ENCODE assay signal across 11 cellular contexts in genomic region chr5:180135128-180135955, GRCh38.
DNase-seq lines count a peak whose midpoint lies in the region; ATAC-seq and TF ChIP-seq lines count a peak whose summit lies in the region.
"Had no signal": no experiment of that assay in that cellular context is flagged by ENCODE, and none has a peak within 500 bp of the region (broad histone marks: within the 10 kb centered on the region; RNA-seq: fewer than 3 reads in every experiment).

No MANE protein-coding gene starts in this region.

- peak overlapping the region; percentile 74 for H3K27ac Mint-ChIP-seq in activated CD4-positive, alpha-beta T cell treated with anti-CD3 and anti-CD28 coated beads, Interleukin-2, amount 10 ng/mL, durations not matched to agents 24 days and 14 days
- H3K27ac Mint-ChIP-seq: B cell had no signal

- TF ChIP-seq CTCF in epithelial cell of proximal tubule (conservative IDR thresholded peaks at IDR 0.05; ENCODE audit: low read depth, low read length) (no peak), BE2C (IDR thresholded peaks at IDR 0.05; ENCODE audit: low read depth, low read length) (no peak), gastrocnemius medialis (IDR thresholded peaks at IDR 0.05 in 4 of 5, conservative IDR thresholded peaks at IDR 0.05 in 1 of 5) (no peak)

- no peaks in the 10 kb centered on the region for H3K36me3 Mint-ChIP-seq in activated CD4-positive, alpha-beta T cell treated with anti-CD3 and anti-CD28 coated beads, Interleukin-2, amount 10 ng/mL, durations not matched to agents 24 days and 14 days (ENCODE audit: low read depth)

- H3K4me1 ChIP-seq in BE2C (no peaks in the 10 kb centered on the region), gastrocnemius medialis (no peaks in the 10 kb centered on the region)

- no peaks in the 10 kb centered on the region for H3K27me3 Mint-ChIP-seq in activated CD4-positive, alpha-beta T cell treated with anti-CD3 and anti-CD28 coated beads, Interleukin-2, amount 10 ng/mL, durations not matched to agents 24 days and 14 days

- intact Hi-C loops in activated CD4-positive, alpha-beta T cell treated with anti-CD3 and anti-CD28 coated beads, Interleukin-2, amount 10 ng/mL, durations not matched to agents 24 days and 14 days (cut with micrococcal nuclease), result no loop called here
- intact Hi-C loops in gastrocnemius medialis (cut with DNase I; ENCODE audit: low total_unique reads), result no loop called here

- TF ChIP-seq POLR2A in gastrocnemius medialis (IDR thresholded peaks at IDR 0.05), result no peak

- in situ Hi-C loops in gastrocnemius medialis (cut with MboI; ENCODE audit: low sequenced_read_pairs in 4 of 4), result no loop called here

- no peaks in the 10 kb centered on the region for H3K9me3 Mint-ChIP-seq in activated CD4-positive, alpha-beta T cell treated with anti-CD3 and anti-CD28 coated beads, Interleukin-2, amount 10 ng/mL, durations not matched to agents 24 days and 14 days

- peak overlapping the region; percentile 28 for H3K4me3 Mint-ChIP-seq in activated CD4-positive, alpha-beta T cell treated with anti-CD3 and anti-CD28 coated beads, Interleukin-2, amount 10 ng/mL, durations not matched to agents 24 days and 14 days
- H3K4me3 Mint-ChIP-seq: B cell had no signal

- peaks cover 13% of the 10 kb centered on the region for H3K4me1 Mint-ChIP-seq in activated CD4-positive, alpha-beta T cell treated with anti-CD3 and anti-CD28 coated beads, Interleukin-2, amount 10 ng/mL, durations not matched to agents 24 days and 14 days
- H3K4me1 Mint-ChIP-seq: B cell had no signal

- H3K27me3 ChIP-seq in BE2C (no peaks in the 10 kb centered on the region), gastrocnemius medialis (peaks cover 0 to 9% (median 0%) of the 10 kb centered on the region in 3 donors)

- H3K27ac ChIP-seq in gastrocnemius medialis, result no peak overlapping the region

- no peaks in the 10 kb centered on the region for H3K9me3 ChIP-seq in BE2C
- H3K9me3 ChIP-seq in gastrocnemius medialis, result no peaks in the 10 kb centered on the region
- H3K9me3 ChIP-seq: heart right ventricle had no signal

- no peak overlapping the region for H3K4me3 ChIP-seq in epithelial cell of proximal tubule (ENCODE audit: low read depth, low read length)
- no peak overlapping the region for H3K4me3 ChIP-seq in BE2C (ENCODE audit: low read depth, low read length)
- H3K4me3 ChIP-seq in gastrocnemius medialis, result no peak overlapping the region
- H3K4me3 ChIP-seq: heart right ventricle had no signal

- peak; percentile 67 for DNase-seq in activated CD4-positive, alpha-beta T cell treated with anti-CD3 and anti-CD28 coated beads, Interleukin-2, amount 10 ng/mL, durations not matched to agents 24 days and 14 days
- DNase-seq in activated CD4-positive, alpha-beta T cell treated with anti-CD3 and anti-CD28 coated beads for 4 hours, result no peak
- DNase-seq in SW480 (ENCODE audit: low spot score) (peak; percentile 39), epithelial cell of proximal tubule (ENCODE audit: low read depth) (peak; percentile 26), BE2C (no peak), gastrocnemius medialis (no peak)
- peak; percentile 19 for DNase-seq in stimulated activated CD8-positive, alpha-beta memory T cell treated with anti-CD3 and anti-CD28 coated beads, Interleukin-4, amount 100 ng/mL, for 24 hours (ENCODE audit: low read depth)
- DNase-seq: heart right ventricle, T1000 had no signal

- ATAC-seq in SK-N-SH treated with all-trans-retinoic acid at 6 μM for 48 hours, result no peak
- no peak for ATAC-seq in gastrocnemius medialis

- no peaks in the 10 kb centered on the region for H3K36me3 ChIP-seq in BE2C
- H3K36me3 ChIP-seq in gastrocnemius medialis, result no peaks in the 10 kb centered on the region
- H3K36me3 ChIP-seq: heart right ventricle had no signal

TF ChIP-seq in SK-N-SH treated with all-trans-retinoic acid at 6 μM for 48 hours, 23 proteins besides CTCF, POLR2A, EP300 and RAD21:
- TF ChIP-seq TCF4 (CRISPR knock-in tag; IDR thresholded peaks at IDR 0.05; ENCODE audit: borderline replicate concordance) (no peak), ZFP30 (CRISPR knock-in tag; IDR thresholded peaks at IDR 0.05) (no peak), TOX (CRISPR knock-in tag; IDR thresholded peaks at IDR 0.05; ENCODE audit: borderline replicate concordance) (no peak), ARNTL (CRISPR knock-in tag; IDR thresholded peaks at IDR 0.05; ENCODE audit: borderline replicate concordance, low read depth) (no peak), ZNF8 (CRISPR knock-in tag; IDR thresholded peaks at IDR 0.05) (no peak), ISL1 (CRISPR knock-in tag; IDR thresholded peaks at IDR 0.05) (no peak), ZNF70 (CRISPR knock-in tag; IDR thresholded peaks at IDR 0.05) (no peak), CSRNP3 (CRISPR knock-in tag; IDR thresholded peaks at IDR 0.05) (no peak), BACH2 (CRISPR knock-in tag; IDR thresholded peaks at IDR 0.05; ENCODE audit: borderline replicate concordance) (no peak), RARB (CRISPR knock-in tag; IDR thresholded peaks at IDR 0.05) (no peak), POU6F1 (CRISPR knock-in tag; IDR thresholded peaks at IDR 0.05; ENCODE audit: borderline replicate concordance, low read depth) (no peak), ZC3H10 (CRISPR knock-in tag; IDR thresholded peaks at IDR 0.05) (no peak), CREB5 (CRISPR knock-in tag; IDR thresholded peaks at IDR 0.05; ENCODE audit: low read depth) (no peak), PPARA (CRISPR knock-in tag; IDR thresholded peaks at IDR 0.05; ENCODE audit: borderline replicate concordance) (no peak), SNAI2 (CRISPR knock-in tag; IDR thresholded peaks at IDR 0.05) (no peak), ZNF565 (CRISPR knock-in tag; conservative IDR thresholded peaks at IDR 0.05; ENCODE audit: low read depth) (no peak), CSDC2 (CRISPR knock-in tag; IDR thresholded peaks at IDR 0.05) (no peak), TSHZ2 (CRISPR knock-in tag; IDR thresholded peaks at IDR 0.05) (no peak), ESRRG (CRISPR knock-in tag; IDR thresholded peaks at IDR 0.05) (no peak)

Comparison
In these comparisons a context has a peak if more than half of its experiments do, and no peak if none do; other contexts are left out.
1. DNase-seq: peak in activated CD4-positive, alpha-beta T cell treated with anti-CD3 and anti-CD28 coated beads, Interleukin-2, amount 10 ng/mL, durations not matched to agents 24 days and 14 days (single experiment), SW480 (single experiment), epithelial cell of proximal tubule (single experiment) and stimulated activated CD8-positive, alpha-beta memory T cell treated with anti-CD3 and anti-CD28 coated beads, Interleukin-4, amount 100 ng/mL, for 24 hours (single experiment); none in activated CD4-positive, alpha-beta T cell treated with anti-CD3 and anti-CD28 coated beads for 4 hours (0 of 2), BE2C (single experiment) and gastrocnemius medialis (0 of 2).